ENCODE assay signal across 20 cellular contexts in genomic region chr2:177118636-177119035, GRCh38.
DNase-seq lines count a peak whose midpoint lies in the region; ATAC-seq and TF ChIP-seq lines count a peak whose summit lies in the region.
"Had no signal": no experiment of that assay in that cellular context is flagged by ENCODE, and none has a peak within 500 bp of the region (broad histone marks: within the 10 kb centered on the region; RNA-seq: fewer than 3 reads in every experiment).

No MANE protein-coding gene starts in this region.

- peaks cover 2% of the 10 kb centered on the region for H3K27me3 ChIP-seq in foreskin keratinocyte
- H3K27me3 ChIP-seq: BE2C, SJSA1 had no signal

- H3K4me1 ChIP-seq in foreskin keratinocyte, result no peaks in the 10 kb centered on the region
- H3K4me1 ChIP-seq: BE2C, SJSA1 had no signal

- DNase-seq in DMS 273 (lab: John Stamatoyannopoulos, UW; ENCODE audit: unreplicated experiment), result peak; percentile 25
- DNase-seq in DMS 273 treated with DMSO at 0.1 percent for 48 hours (lab: John Stamatoyannopoulos, UW), result no peak
- DNase-seq in NCI-H69 (lab: John Stamatoyannopoulos, UW), result peak; percentile 81
- DNase-seq in foreskin keratinocyte, result peak; percentile 10 to 46
- peak; percentile 9 for DNase-seq in renal cortical epithelial cell (ENCODE audit: low read depth)
- DNase-seq in middle frontal gyrus (ENCODE audit: extremely low spot score, low spot score), result no peak
- no peak for DNase-seq in activated CD8-positive, alpha-beta memory T cell treated with anti-CD3 and anti-CD28 coated beads, Interleukin-2, amount 50 U/mL, for 4 hours
- DNase-seq: BE2C; CD4-positive, alpha-beta memory T cell; DND-41; GF-D8; GOT3; NCI-H1092; NCI-H187; NCI-H774; PC-3 had no signal

- ATAC-seq in foreskin keratinocyte (peak; percentile 15), HG02588 (IDR thresholded peaks at IDR 0.05; ENCODE audit: unreplicated experiment) (no peak)
- ATAC-seq: PC-3 had no signal

- no peak for TF ChIP-seq CTCF in foreskin keratinocyte (conservative IDR thresholded peaks at IDR 0.05)

- no peak overlapping the region for H3K27ac ChIP-seq in foreskin keratinocyte
- H3K27ac ChIP-seq: 22Rv1, RWPE1, SJSA1 had no signal

Comparison
In these comparisons a context has a peak if more than half of its experiments do, and no peak if none do; other contexts are left out.
1. DNase-seq: peak in DMS 273 (single experiment), NCI-H69 (single experiment), foreskin keratinocyte (2 of 2) and renal cortical epithelial cell (single experiment); none in DMS 273 treated with DMSO at 0.1 percent for 48 hours (single experiment), middle frontal gyrus (single experiment) and activated CD8-positive, alpha-beta memory T cell treated with anti-CD3 and anti-CD28 coated beads, Interleukin-2, amount 50 U/mL, for 4 hours (single experiment).